ENCODE assay signal across 26 cellular contexts in genomic region chr7:47948096-47948790, GRCh38. TPM values are rescaled to one million over a fixed set of nuclear protein-coding genes. Genes with fewer than 3 reads are reported as not detected.
A peak's percentile ranks its signal among the peaks of the same experiment; 100 is the strongest.
DNase-seq lines count a peak whose midpoint lies in the region; ATAC-seq, FAIRE-seq and TF ChIP-seq lines count a peak whose summit lies in the region.
"Had no signal": no experiment of that assay in that cellular context is flagged by ENCODE, and none has a peak within 500 bp of the region (broad histone marks: within the 10 kb centered on the region; RNA-seq: fewer than 3 reads in every experiment).

TSS of gene PKD1L1 (minus strand) at chr7:47948466. CDS start at chr7:47948440, 26 bp downstream.

- ATAC-seq in SK-N-SH treated with all-trans-retinoic acid at 6 μM for 48 hours (no peak), HG03280 (IDR thresholded peaks at IDR 0.05; ENCODE audit: unreplicated experiment) (no peak)
- ATAC-seq: activated T-cell treated with anti-CD3 and anti-CD28 coated beads, Interleukin-2, amount 50 U/mL, for 4 hours; foreskin keratinocyte; naive thymus-derived CD4-positive, alpha-beta T cell had no signal

- 88% methylated on average over 8 of the region's 8 CpGs for WGBS in SK-N-SH (ENCODE audit: low lambda C conversion rate)
- WGBS in neuronal stem cell (ENCODE audit: extremely low coverage in 2 of 2, insufficient read length in 2 of 2, insufficient replicate concordance in 1 of 2), 2 donors = no CpG with 5 or more reads among the region's 8 CpGs

- H3K36me3 ChIP-seq in SK-N-SH (replicated peaks in 1 of 2; ENCODE audit: control insufficient read depth in 1 of 2, insufficient read depth in 2 of 2, low read length in 1 of 2) (no peaks in the 10 kb centered on the region), neuronal stem cell (replicated peaks in 1 of 2; ENCODE audit: control insufficient read depth in 2 of 2, insufficient read depth in 2 of 2, low read length in 2 of 2) (peaks cover 0 to 2% of the 10 kb centered on the region in 2 donors)
- H3K36me3 ChIP-seq: cardiac muscle cell had no signal

- no peak within 1 kb of the TSS for H4K91ac ChIP-seq in neuronal stem cell (ENCODE audit: low read depth, low read length, poor library complexity)

- H3K4me1 Mint-ChIP-seq in type B pancreatic cell (ENCODE audit: unreplicated experiment) = peaks cover 34% of the 10 kb centered on the region
- H3K4me1 Mint-ChIP-seq: naive thymus-derived CD4-positive, alpha-beta T cell had no signal

- peak within 1 kb of the TSS; percentile 77 for H3K14ac ChIP-seq in neuronal stem cell (ENCODE audit: low read length)

- peak within 1 kb of the TSS; percentile 43 for H3K23ac ChIP-seq in neuronal stem cell (ENCODE audit: low read depth, low read length, poor library complexity)

- H4K8ac ChIP-seq in neuronal stem cell (ENCODE audit: low read depth, low read length) = no peak within 1 kb of the TSS

- no peaks in the 10 kb centered on the region for H3K9me2 ChIP-seq in SK-N-SH

- no peak for TF ChIP-seq RAD21 in SK-N-SH (IDR thresholded peaks at IDR 0.05; ENCODE audit: low read length)

- H3K4me2 ChIP-seq in SK-N-SH (no peak within 1 kb of the TSS), neuronal stem cell (ENCODE audit: insufficient read depth, low read length, poor library complexity, severe bottlenecking) (no peak within 1 kb of the TSS)
- H3K4me2 ChIP-seq: KMS-11 had no signal

- H3K27ac ChIP-seq in SK-N-SH (ENCODE audit: low read depth in 2 of 2, low read length in 1 of 2) (no peak within 1 kb of the TSS), neuronal stem cell (replicated peaks; ENCODE audit: low read length) (no peak within 1 kb of the TSS)
- H3K27ac ChIP-seq: 22Rv1, cardiac muscle cell, foreskin keratinocyte, KMS-11, testis had no signal

- H2BK15ac ChIP-seq in neuronal stem cell (ENCODE audit: low read length) = no peak within 1 kb of the TSS

- no peaks in the 10 kb centered on the region for H3K9me3 Mint-ChIP-seq in type B pancreatic cell
- H3K9me3 Mint-ChIP-seq: activated naive CD4-positive, alpha-beta T cell treated with anti-CD3 and anti-CD28 coated beads for 36 hours; activated T-cell treated with anti-CD3 and anti-CD28 coated beads, Interleukin-2, amount 50 U/mL, for 4 hours; CD4-positive, alpha-beta T cell; HFFc6; naive thymus-derived CD4-positive, alpha-beta T cell had no signal

- no peak within 1 kb of the TSS for H2BK12ac ChIP-seq in neuronal stem cell (ENCODE audit: low read length)

- CTCF ChIA-PET in SK-N-SH (lab: Yijun Ruan, JAX) = interaction anchor here (0.8 to 12.4 kb wide), 3 partner anchors 17 to 162 kb away, joined by 4 to 221 read pairs (median 27); no protein-coding TSS in a partner anchor

- H3K36me3 Mint-ChIP-seq in type B pancreatic cell = no peaks in the 10 kb centered on the region
- H3K36me3 Mint-ChIP-seq: naive thymus-derived CD4-positive, alpha-beta T cell had no signal

- no peak within 1 kb of the TSS for H3K4me3 Mint-ChIP-seq in type B pancreatic cell
- H3K4me3 Mint-ChIP-seq: activated naive CD4-positive, alpha-beta T cell treated with anti-CD3 and anti-CD28 coated beads for 36 hours; activated T-cell treated with anti-CD3 and anti-CD28 coated beads, Interleukin-2, amount 50 U/mL, for 4 hours; CD4-positive, alpha-beta T cell; HFFc6 had no signal

- no peak for FAIRE-seq in D721Med (lab: Jason Lieb, UNC)
- FAIRE-seq: kidney had no signal

- H2BK5ac ChIP-seq in neuronal stem cell (ENCODE audit: low read length) = no peak within 1 kb of the TSS

- H3K9me3 ChIP-seq in SK-N-SH (no peaks in the 10 kb centered on the region), neuronal stem cell (replicated peaks in 1 of 2; ENCODE audit: control insufficient read depth in 2 of 2, insufficient read depth in 1 of 2, low read depth in 1 of 2, low read length in 2 of 2) (no peaks in the 10 kb centered on the region)
- H3K9me3 ChIP-seq: testis had no signal

- H3K4ac ChIP-seq in neuronal stem cell (ENCODE audit: low read length) = no peak within 1 kb of the TSS

- H2AFZ ChIP-seq in SK-N-SH (ENCODE audit: low read depth) (peak within 1 kb of the TSS; percentile 60), neuronal stem cell (ENCODE audit: low read length) (no peak within 1 kb of the TSS)

- H3K27me3 ChIP-seq in SK-N-SH (ENCODE audit: insufficient read depth) (no peaks in the 10 kb centered on the region), neuronal stem cell (ENCODE audit: control insufficient read depth in 3 of 3, insufficient read depth in 3 of 3, low read depth in 1 of 3, low read length in 3 of 3) (peaks cover 0 to 5% (median 0%) of the 10 kb centered on the region in 3 experiments)
- H3K27me3 ChIP-seq: cardiac muscle cell, foreskin keratinocyte, testis had no signal

- no peaks in the 10 kb centered on the region for H3K27me3 Mint-ChIP-seq in type B pancreatic cell
- H3K27me3 Mint-ChIP-seq: CD4-positive, alpha-beta T cell; naive thymus-derived CD4-positive, alpha-beta T cell had no signal

- DNase-seq in SK-N-SH (no peak), glomerular endothelial cell (ENCODE audit: extremely low read depth, low read depth, low spot score) (no peak), neuronal stem cell (ENCODE audit: low spot score) (no peak), type B pancreatic cell (ENCODE audit: extremely low spot score, unreplicated experiment) (no peak), NCI-H345 (lab: John Stamatoyannopoulos, UW) (no peak), D721Med (ENCODE audit: insufficient read length, low spot score) (no peak)
- DNase-seq: activated naive CD4-positive, alpha-beta T cell treated with anti-CD3 and anti-CD28 coated beads for 36 hours; activated T-cell treated with anti-CD3 and anti-CD28 coated beads, Interleukin-2, amount 50 U/mL, for 4 hours; amniotic stem cell; CD4-positive, alpha-beta T cell; DMS53; foreskin keratinocyte; GF-D8; HFFc6; kidney; naive thymus-derived CD4-positive, alpha-beta T cell; NCI-H2171; NCI-H526 treated with DMSO at 0.1 percent for 48 hours; testis had no signal

- H2AK5ac ChIP-seq in neuronal stem cell (ENCODE audit: low read depth, low read length) = no peak within 1 kb of the TSS

- H3K18ac ChIP-seq in neuronal stem cell (ENCODE audit: low read length) = peak within 1 kb of the TSS; percentile 77

- H3K27ac Mint-ChIP-seq in type B pancreatic cell = peak within 1 kb of the TSS; percentile 21
- H3K27ac Mint-ChIP-seq: activated naive CD4-positive, alpha-beta T cell treated with anti-CD3 and anti-CD28 coated beads for 36 hours; CD4-positive, alpha-beta T cell; HFFc6; naive thymus-derived CD4-positive, alpha-beta T cell had no signal

- no peaks in the 10 kb centered on the region for H3K79me1 ChIP-seq in neuronal stem cell (ENCODE audit: low read depth, low read length)

- H3F3A ChIP-seq in SK-N-SH (replicated peaks; ENCODE audit: insufficient read depth) = no peaks in the 10 kb centered on the region

- POLR2A ChIA-PET in SK-N-SH (lab: Yijun Ruan, JAX) = no interaction called here

- H4K20me1 ChIP-seq in SK-N-SH (ENCODE audit: insufficient read depth) = no peaks in the 10 kb centered on the region

- TF ChIP-seq CTCF in SK-N-SH (IDR thresholded peaks at IDR 0.05) (no peak), type B pancreatic cell (conservative IDR thresholded peaks at IDR 0.05) (no peak), D721Med (IDR thresholded peaks at IDR 0.05; ENCODE audit: insufficient read depth, missing control alignments) (no peak)

- no peaks in the 10 kb centered on the region for H3K79me2 ChIP-seq in SK-N-SH (ENCODE audit: insufficient read depth)

- H3K9ac ChIP-seq in SK-N-SH (no peak within 1 kb of the TSS), neuronal stem cell (ENCODE audit: low read depth, low read length, poor library complexity) (peak within 1 kb of the TSS; percentile 14)
- H3K9ac ChIP-seq: KMS-11 had no signal

- H3K4me1 ChIP-seq in SK-N-SH (ENCODE audit: control insufficient read depth in 1 of 2, insufficient read depth in 2 of 2, low read depth in 1 of 2, low read length in 1 of 2) = peaks cover 6 to 17% of the 10 kb centered on the region in 2 experiments; a peak in 3 of 4 replicates
- peaks cover 0 to 2% of the 10 kb centered on the region in 2 donors for H3K4me1 ChIP-seq in neuronal stem cell (ENCODE audit: control insufficient read depth in 2 of 2, insufficient read depth in 1 of 2, low read depth in 1 of 2, low read length in 2 of 2)
- H3K4me1 ChIP-seq: foreskin keratinocyte had no signal

- H2BK120ac ChIP-seq in neuronal stem cell (ENCODE audit: low read depth, low read length) = no peak within 1 kb of the TSS

- TF ChIP-seq EP300 in SK-N-SH (IDR thresholded peaks at IDR 0.05; ENCODE audit: borderline replicate concordance in 1 of 2, low read depth in 1 of 2, low read length in 1 of 2) = no peak

- H3K4me3 ChIP-seq in SK-N-SH (ENCODE audit: low read depth in 2 of 2, low read length in 1 of 2) (no peak within 1 kb of the TSS), neuronal stem cell (ENCODE audit: low read length in 2 of 2) (no peak within 1 kb of the TSS)
- H3K4me3 ChIP-seq: cardiac muscle cell, testis had no signal

TF ChIP-seq in SK-N-SH, 30 proteins besides CTCF, POLR2A, EP300 and RAD21 (continues in another document):
- TF ChIP-seq YY1 (IDR thresholded peaks at IDR 0.05; ENCODE audit: low read depth) (no peak), NFIC (IDR thresholded peaks at IDR 0.05; ENCODE audit: borderline replicate concordance) (no peak), GATA2 (CRISPR knock-in tag; IDR thresholded peaks at IDR 0.05) (no peak), TAF1 (IDR thresholded peaks at IDR 0.05; ENCODE audit: borderline replicate concordance, low read depth, low read length) (no peak), RXRA (IDR thresholded peaks at IDR 0.05; ENCODE audit: borderline replicate concordance, low read depth) (no peak), TEAD4 (IDR thresholded peaks at IDR 0.05; ENCODE audit: borderline replicate concordance, insufficient read depth) (no peak)

TF ChIP-seq in SK-N-SH treated with all-trans-retinoic acid at 6 μM for 48 hours, 23 proteins besides CTCF, POLR2A, EP300 and RAD21 (continues in another document):
- TF ChIP-seq GLIS3 (CRISPR knock-in tag; IDR thresholded peaks at IDR 0.05) (no peak), ZFP3 (CRISPR knock-in tag; IDR thresholded peaks at IDR 0.05) (no peak), ZFP30 (CRISPR knock-in tag; IDR thresholded peaks at IDR 0.05) (no peak), CSDC2 (CRISPR knock-in tag; IDR thresholded peaks at IDR 0.05) (no peak), SNAI2 (CRISPR knock-in tag; IDR thresholded peaks at IDR 0.05) (no peak)

RNA-seq across cellular contexts. Expression of gene PKD1L1, which starts in this region (rescaled TPM):
- polyA plus RNA-seq in SK-N-SH (2012; rRNA removed) = 0.10 TPM in 2 replicates
- polyA plus RNA-seq in SK-N-SH (2012; cell fraction: cytosol; rRNA removed) = 0.08 and 0.16 TPM in 2 replicates
- polyA plus RNA-seq in SK-N-SH (2012; cell fraction: nucleus; rRNA removed) = 0.06 and 0.12 TPM in 2 replicates
- total RNA-seq in glomerular endothelial cell (2.6 and 14.2 TPM in 2 replicates), type B pancreatic cell (ENCODE audit: low replicate concordance) (0.17 and 0.67 TPM in 2 replicates)
- polyA plus RNA-seq in neuronal stem cell (2013, experiment 1 of 2) = 0.03 TPM
- 0.03 TPM for polyA plus RNA-seq in neuronal stem cell (2013, experiment 2 of 2)
- total RNA-seq: epithelial cell of proximal tubule, HT-29 had no signal
